ENCODE assay signal across 10 cellular contexts in the genomic region with DNA sequence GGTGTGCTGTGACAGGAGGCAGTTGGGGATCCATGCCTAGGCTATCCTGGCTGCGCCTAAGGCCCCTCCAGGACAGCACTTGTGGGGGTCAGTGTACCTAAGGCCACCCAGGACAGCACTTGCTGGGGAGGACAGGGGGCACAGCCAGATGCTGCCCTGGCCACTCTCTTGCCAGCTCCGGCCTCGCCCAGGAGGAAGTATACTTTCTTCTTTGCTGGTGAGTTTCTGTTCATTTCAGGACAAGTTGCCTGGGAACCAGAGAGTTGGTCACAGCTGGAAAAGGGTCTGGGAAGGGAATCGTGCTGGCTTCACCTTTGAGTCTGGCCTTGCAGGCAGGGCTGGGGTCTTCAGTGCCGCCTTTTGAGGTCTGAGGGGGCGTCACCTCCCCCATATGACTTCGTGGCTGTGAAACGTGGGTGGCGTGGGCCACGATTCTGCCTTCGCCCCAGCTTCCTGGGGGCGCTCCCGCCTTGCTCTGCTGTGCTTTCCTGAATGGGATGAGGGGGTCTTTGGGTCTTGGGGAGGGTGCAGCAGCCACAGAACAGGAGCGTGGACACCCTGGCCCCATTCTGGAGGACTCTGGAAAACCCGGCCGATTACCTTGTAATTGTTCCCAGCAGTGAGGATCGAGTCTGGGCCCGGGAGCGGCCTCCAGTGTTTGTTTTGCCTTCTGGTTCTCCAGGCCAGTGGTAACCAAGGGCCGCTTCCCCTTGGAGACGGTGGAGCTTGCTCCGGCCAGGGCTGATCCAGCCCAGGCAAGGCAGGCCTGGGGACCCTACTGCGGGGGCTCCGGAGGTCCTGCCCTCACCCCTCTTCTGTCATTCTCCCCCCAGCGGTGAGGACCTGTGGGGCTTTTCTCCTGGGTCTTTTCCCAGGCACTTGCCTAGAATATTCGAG. TPM values are rescaled to one million over a fixed set of nuclear protein-coding genes. Genes with fewer than 3 reads are reported as not detected.
A peak's percentile ranks its signal among the peaks of the same experiment; 100 is the strongest.
DNase-seq lines count a peak whose midpoint lies in the region; ATAC-seq and TF ChIP-seq lines count a peak whose summit lies in the region.
"Had no signal": no experiment of that assay in that cellular context is flagged by ENCODE, and none has a peak within 500 bp of the region (broad histone marks: within the 10 kb centered on the region; RNA-seq: fewer than 3 reads in every experiment).

No MANE protein-coding gene starts in this region.

- H3K9me3 ChIP-seq in RWPE2 (ENCODE audit: severe bottlenecking): no peaks in the 10 kb centered on the region
- no peaks in the 10 kb centered on the region for H3K9me3 ChIP-seq in upper lobe of left lung

- CTCF ChIA-PET in GM10248 (lab: Yijun Ruan, JAX): interaction anchor here (1.2 kb wide), 1 partner anchor 11 kb away, joined by 3 read pairs; no protein-coding TSS in a partner anchor

- H3K27me3 ChIP-seq in RWPE2 (ENCODE audit: insufficient read depth, poor library complexity, severe bottlenecking) (no peaks in the 10 kb centered on the region), upper lobe of left lung (no peaks in the 10 kb centered on the region)

- H3K27me3 Mint-ChIP-seq in nephron (ENCODE audit: low read depth): no peaks in the 10 kb centered on the region

- ATAC-seq in RWPE2 (ENCODE audit: low read depth) (peak; percentile 24; the same call in 1 of the 3 replicates), upper lobe of left lung (ENCODE audit: low FRiP score in 2 of 2) (peak; percentile 63 to 64), HG02840 (IDR thresholded peaks at IDR 0.05; ENCODE audit: low FRiP score, unreplicated experiment) (no peak)

- no peak overlapping the region for H3K4me3 Mint-ChIP-seq in nephron

- TF ChIP-seq CTCF in RWPE2 (IDR thresholded peaks at IDR 0.05; ENCODE audit: poor library complexity, severe bottlenecking) (no peak), nephron (IDR thresholded peaks at IDR 0.05; ENCODE audit: unreplicated experiment in 3 of 3) (no peak), upper lobe of left lung (IDR thresholded peaks at IDR 0.05) (no peak), GM10248 (IDR thresholded peaks at IDR 0.05; ENCODE audit: control extremely low read depth, extremely low read depth, low read depth, missing control alignments) (no peak)

- no peaks in the 10 kb centered on the region for H3K36me3 Mint-ChIP-seq in nephron (ENCODE audit: low read depth)

- H3K27ac Mint-ChIP-seq in nephron: peak overlapping the region; percentile 48 to 51 (median 51)

- no peak overlapping the region for H3K27ac ChIP-seq in RWPE2 (ENCODE audit: poor library complexity, severe bottlenecking)
- peak overlapping the region in 2 of 4 donors; percentile 9 to 48 for H3K27ac ChIP-seq in upper lobe of left lung

- H3K36me3 ChIP-seq in RWPE2 (ENCODE audit: low read depth) (no peaks in the 10 kb centered on the region), upper lobe of left lung (no peaks in the 10 kb centered on the region)

- POLR2A ChIA-PET in GM10248 (lab: Yijun Ruan, JAX): no interaction called here

- H3K9me3 Mint-ChIP-seq in nephron: peaks cover 5% of the 10 kb centered on the region

- TF ChIP-seq EP300 in upper lobe of left lung (IDR thresholded peaks at IDR 0.05): no peak

- WGBS in upper lobe of left lung, 2 donors: 77 to 82% methylated on average over 18 to 26 of the region's 26 CpGs

- peaks cover 14% of the 10 kb centered on the region for H3K4me1 Mint-ChIP-seq in nephron

- peaks cover 17% of the 10 kb centered on the region for H3K4me1 ChIP-seq in RWPE2 (ENCODE audit: insufficient read depth, poor library complexity, severe bottlenecking)
- peaks cover 13 to 35% (median 26%) of the 10 kb centered on the region in 4 donors for H3K4me1 ChIP-seq in upper lobe of left lung

- H3K4me3 ChIP-seq in RWPE2 (ENCODE audit: severe bottlenecking) (no peak overlapping the region), upper lobe of left lung (no peak overlapping the region)

- no peak for DNase-seq in RWPE2 (ENCODE audit: low spot score)
- peak; percentile 47 for DNase-seq in fibroblast of gingiva (ENCODE audit: low read depth)
- DNase-seq in upper lobe of left lung: peak in 1 of 2 donors; percentile 61
- no peak for DNase-seq in GM10248 (ENCODE audit: extremely low spot score)
- no peak for DNase-seq in germinal center (ENCODE audit: low spot score)
- no peak for DNase-seq in DMS53 treated with DMSO at 0.1 percent for 48 hours (lab: John Stamatoyannopoulos, UW; ENCODE audit: unreplicated experiment)
- DNase-seq: KG1; stimulated activated CD4-positive, alpha-beta T cell treated with anti-CD3 and anti-CD28 coated beads, Interleukin-2, amount 100 ng/mL, for 48 hours had no signal

- no peak for TF ChIP-seq POLR2A in upper lobe of left lung (IDR thresholded peaks at IDR 0.05)

RNA-seq across cellular contexts. Expression of a gene that starts 45.9 kb away (rescaled TPM):
- 10 to 100 TPM; 21.0 to 49.1 (median 30.3) TPM for total RNA-seq in upper lobe of left lung
